In genomic region chr1:159009704-159010361, GRCh38 we compare ENCODE assay signal across 1 cellular context.
TF ChIP-seq lines count a peak whose summit lies in the region.

IFI16 (plus strand) TSS chr1:159009907; CDS start chr1:159014681, 4,774 bp downstream.

TF ChIP-seq in K562, 482 proteins besides CTCF, POLR2A, EP300 and RAD21 (continued from another document and continues in another):
- TF ChIP-seq, protein P1, sequence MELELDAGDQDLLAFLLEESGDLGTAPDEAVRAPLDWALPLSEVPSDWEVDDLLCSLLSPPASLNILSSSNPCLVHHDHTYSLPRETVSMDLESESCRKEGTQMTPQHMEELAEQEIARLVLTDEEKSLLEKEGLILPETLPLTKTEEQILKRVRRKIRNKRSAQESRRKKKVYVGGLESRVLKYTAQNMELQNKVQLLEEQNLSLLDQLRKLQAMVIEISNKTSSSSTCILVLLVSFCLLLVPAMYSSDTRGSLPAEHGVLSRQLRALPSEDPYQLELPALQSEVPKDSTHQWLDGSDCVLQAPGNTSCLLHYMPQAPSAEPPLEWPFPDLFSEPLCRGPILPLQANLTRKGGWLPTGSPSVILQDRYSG (tag; conservative IDR thresholded peaks at IDR 0.05; ENCODE audit: low read depth) = 0 out of 2 replicates have a peak, but pooled peaks have one; percentile 44
- peak; percentile 69 for TF ChIP-seq DPF2 (IDR thresholded peaks at IDR 0.05)
- no peak for TF ChIP-seq SUPT5H (IDR thresholded peaks at IDR 0.05)
- 0 out of 2 replicates have a peak, but pooled peaks have one; percentile 9 for TF ChIP-seq TCFL5 (CRISPR knock-in tag; conservative IDR thresholded peaks at IDR 0.05)
- no peak for TF ChIP-seq ETS2 (tag; IDR thresholded peaks at IDR 0.05; ENCODE audit: borderline replicate concordance, poor library complexity, severe bottlenecking)
- peak; percentile 98 for TF ChIP-seq HMBOX1 (IDR thresholded peaks at IDR 0.05)
- peak; percentile 98 for TF ChIP-seq HMG20A (CRISPR knock-in tag; conservative IDR thresholded peaks at IDR 0.05)
- no peak for TF ChIP-seq ZNF232 (CRISPR knock-in tag; IDR thresholded peaks at IDR 0.05)
- no peak for TF ChIP-seq ZSCAN29 (IDR thresholded peaks at IDR 0.05)
- peak; percentile 53 for TF ChIP-seq HDAC3 (IDR thresholded peaks at IDR 0.05; ENCODE audit: borderline replicate concordance, partially characterized antibody)
- TF ChIP-seq RBM17 (IDR thresholded peaks at IDR 0.05; ENCODE audit: borderline replicate concordance, low read depth, low read length) = no peak
- TF ChIP-seq DACH1 (IDR thresholded peaks at IDR 0.05; ENCODE audit: partially characterized antibody) = peak; percentile 26
- TF ChIP-seq TEAD2 (tag; IDR thresholded peaks at IDR 0.05) = no peak; the same call in 1 of the 2 replicates
- TF ChIP-seq HDAC2 (IDR thresholded peaks at IDR 0.05) = peak; percentile 96
- peak; percentile 67 for TF ChIP-seq ETV1 (tag; conservative IDR thresholded peaks at IDR 0.05; ENCODE audit: low read depth)
- TF ChIP-seq OTX1 (CRISPR knock-in tag; IDR thresholded peaks at IDR 0.05) = 0 out of 2 replicates have a peak, but pooled peaks have one; percentile 17
- no peak for TF ChIP-seq E2F5 (CRISPR knock-in tag; IDR thresholded peaks at IDR 0.05)
- no peak for TF ChIP-seq KLF6 (CRISPR knock-in tag; IDR thresholded peaks at IDR 0.05; ENCODE audit: borderline replicate concordance)
- peak; percentile 68; the same call in 1 of the 2 replicates for TF ChIP-seq MTA1 (IDR thresholded peaks at IDR 0.05; ENCODE audit: borderline replicate concordance)
- peak; percentile 37 for TF ChIP-seq CBFA2T2 (conservative IDR thresholded peaks at IDR 0.05)
- TF ChIP-seq KLF13 (tag; IDR thresholded peaks at IDR 0.05; ENCODE audit: borderline replicate concordance, low read depth) = no peak
- TF ChIP-seq ARID1B (IDR thresholded peaks at IDR 0.05) = peak; percentile 73
- TF ChIP-seq RBM25 (IDR thresholded peaks at IDR 0.05; ENCODE audit: low read depth, low read length, severe bottlenecking) = no peak
- peak in 1 of 2 experiments; percentile 74; a peak in 1 of 4 replicates for TF ChIP-seq MLLT1 (IDR thresholded peaks at IDR 0.05)
- peak; percentile 72 for TF ChIP-seq ATF7 (IDR thresholded peaks at IDR 0.05)
- TF ChIP-seq VEZF1 (CRISPR knock-in tag; IDR thresholded peaks at IDR 0.05) = peak; percentile 97
- TF ChIP-seq ZNF644 (tag; IDR thresholded peaks at IDR 0.05; ENCODE audit: low read depth) = peak; percentile 82
- TF ChIP-seq, protein P2, sequence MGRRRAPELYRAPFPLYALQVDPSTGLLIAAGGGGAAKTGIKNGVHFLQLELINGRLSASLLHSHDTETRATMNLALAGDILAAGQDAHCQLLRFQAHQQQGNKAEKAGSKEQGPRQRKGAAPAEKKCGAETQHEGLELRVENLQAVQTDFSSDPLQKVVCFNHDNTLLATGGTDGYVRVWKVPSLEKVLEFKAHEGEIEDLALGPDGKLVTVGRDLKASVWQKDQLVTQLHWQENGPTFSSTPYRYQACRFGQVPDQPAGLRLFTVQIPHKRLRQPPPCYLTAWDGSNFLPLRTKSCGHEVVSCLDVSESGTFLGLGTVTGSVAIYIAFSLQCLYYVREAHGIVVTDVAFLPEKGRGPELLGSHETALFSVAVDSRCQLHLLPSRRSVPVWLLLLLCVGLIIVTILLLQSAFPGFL (CRISPR knock-in tag; IDR thresholded peaks at IDR 0.05) = no peak
- TF ChIP-seq FOSL1 (tag; conservative IDR thresholded peaks at IDR 0.05) = peak; percentile 97
- peak; percentile 75; the same call in 1 of the 2 replicates for TF ChIP-seq BACH1 (tag; IDR thresholded peaks at IDR 0.05)
- peak in 1 of 2 experiments; percentile 100; a peak in 2 of 4 replicates for TF ChIP-seq RCOR1 (IDR thresholded peaks at IDR 0.05; ENCODE audit: borderline replicate concordance in 1 of 2, low read depth in 2 of 2, low read length in 2 of 2)
- TF ChIP-seq CHD2 (IDR thresholded peaks at IDR 0.05; ENCODE audit: low read depth, low read length) = no peak
- peak; percentile 75; the same call in 1 of the 2 replicates for TF ChIP-seq STAT5A (IDR thresholded peaks at IDR 0.05; ENCODE audit: borderline replicate concordance, low read length)
- peak; percentile 71; the same call in 1 of the 2 replicates for TF ChIP-seq SMARCA4 (IDR thresholded peaks at IDR 0.05)
- TF ChIP-seq XRCC3 (IDR thresholded peaks at IDR 0.05) = no peak
- TF ChIP-seq RBM14 (IDR thresholded peaks at IDR 0.05; ENCODE audit: borderline replicate concordance, insufficient read depth, low read depth, low read length) = no peak
- peak; percentile 41; the same call in 1 of the 2 replicates for TF ChIP-seq ZNF239 (CRISPR knock-in tag; IDR thresholded peaks at IDR 0.05)
- no peak for TF ChIP-seq ZNF785 (CRISPR knock-in tag; IDR thresholded peaks at IDR 0.05)
- TF ChIP-seq PHF21A (IDR thresholded peaks at IDR 0.05; ENCODE audit: borderline replicate concordance, low read depth) = no peak
- TF ChIP-seq ZKSCAN8 (CRISPR knock-in tag; IDR thresholded peaks at IDR 0.05) = 0 out of 2 replicates have a peak, but pooled peaks have one; percentile 38
- TF ChIP-seq, protein P3, sequence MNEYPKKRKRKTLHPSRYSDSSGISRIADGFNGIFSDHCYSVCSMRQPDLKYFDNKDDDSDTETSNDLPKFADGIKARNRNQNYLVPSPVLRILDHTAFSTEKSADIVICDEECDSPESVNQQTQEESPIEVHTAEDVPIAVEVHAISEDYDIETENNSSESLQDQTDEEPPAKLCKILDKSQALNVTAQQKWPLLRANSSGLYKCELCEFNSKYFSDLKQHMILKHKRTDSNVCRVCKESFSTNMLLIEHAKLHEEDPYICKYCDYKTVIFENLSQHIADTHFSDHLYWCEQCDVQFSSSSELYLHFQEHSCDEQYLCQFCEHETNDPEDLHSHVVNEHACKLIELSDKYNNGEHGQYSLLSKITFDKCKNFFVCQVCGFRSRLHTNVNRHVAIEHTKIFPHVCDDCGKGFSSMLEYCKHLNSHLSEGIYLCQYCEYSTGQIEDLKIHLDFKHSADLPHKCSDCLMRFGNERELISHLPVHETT (CRISPR knock-in tag; conservative IDR thresholded peaks at IDR 0.05 in 1 of 2, IDR thresholded peaks at IDR 0.05 in 1 of 2) = peak in 1 of 2 experiments; percentile 68; a peak in 2 of 4 replicates
- peak; percentile 73; the same call in 1 of the 2 replicates for TF ChIP-seq SMARCE1 (IDR thresholded peaks at IDR 0.05)
- TF ChIP-seq, protein P4, sequence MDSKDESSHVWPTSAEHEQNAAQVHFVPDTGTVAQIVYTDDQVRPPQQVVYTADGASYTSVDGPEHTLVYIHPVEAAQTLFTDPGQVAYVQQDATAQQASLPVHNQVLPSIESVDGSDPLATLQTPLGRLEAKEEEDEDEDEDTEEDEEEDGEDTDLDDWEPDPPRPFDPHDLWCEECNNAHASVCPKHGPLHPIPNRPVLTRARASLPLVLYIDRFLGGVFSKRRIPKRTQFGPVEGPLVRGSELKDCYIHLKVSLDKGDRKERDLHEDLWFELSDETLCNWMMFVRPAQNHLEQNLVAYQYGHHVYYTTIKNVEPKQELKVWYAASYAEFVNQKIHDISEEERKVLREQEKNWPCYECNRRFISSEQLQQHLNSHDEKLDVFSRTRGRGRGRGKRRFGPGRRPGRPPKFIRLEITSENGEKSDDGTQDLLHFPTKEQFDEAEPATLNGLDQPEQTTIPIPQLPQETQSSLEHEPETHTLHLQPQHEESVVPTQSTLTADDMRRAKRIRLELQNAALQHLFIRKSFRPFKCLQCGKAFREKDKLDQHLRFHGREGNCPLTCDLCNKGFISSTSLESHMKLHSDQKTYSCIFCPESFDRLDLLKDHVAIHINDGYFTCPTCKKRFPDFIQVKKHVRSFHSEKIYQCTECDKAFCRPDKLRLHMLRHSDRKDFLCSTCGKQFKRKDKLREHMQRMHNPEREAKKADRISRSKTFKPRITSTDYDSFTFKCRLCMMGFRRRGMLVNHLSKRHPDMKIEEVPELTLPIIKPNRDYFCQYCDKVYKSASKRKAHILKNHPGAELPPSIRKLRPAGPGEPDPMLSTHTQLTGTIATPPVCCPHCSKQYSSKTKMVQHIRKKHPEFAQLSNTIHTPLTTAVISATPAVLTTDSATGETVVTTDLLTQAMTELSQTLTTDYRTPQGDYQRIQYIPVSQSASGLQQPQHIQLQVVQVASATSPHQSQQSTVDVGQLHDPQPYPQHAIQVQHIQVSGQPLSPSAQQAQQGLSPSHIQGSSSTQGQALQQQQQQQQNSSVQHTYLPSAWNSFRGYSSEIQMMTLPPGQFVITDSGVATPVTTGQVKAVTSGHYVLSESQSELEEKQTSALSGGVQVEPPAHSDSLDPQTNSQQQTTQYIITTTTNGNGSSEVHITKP (IDR thresholded peaks at IDR 0.05; ENCODE audit: partially characterized antibody) = no peak
- TF ChIP-seq NR1H2 (CRISPR knock-in tag; IDR thresholded peaks at IDR 0.05) = no peak
- TF ChIP-seq SRSF3 (IDR thresholded peaks at IDR 0.05; ENCODE audit: insufficient read depth, low read length) = no peak
- TF ChIP-seq SMARCC2 (IDR thresholded peaks at IDR 0.05; ENCODE audit: low read depth) = peak; percentile 57; the same call in 1 of the 2 replicates
- peak; percentile 73 for TF ChIP-seq ZNF175 (CRISPR knock-in tag; IDR thresholded peaks at IDR 0.05; ENCODE audit: low read depth)
- TF ChIP-seq, protein P5, sequence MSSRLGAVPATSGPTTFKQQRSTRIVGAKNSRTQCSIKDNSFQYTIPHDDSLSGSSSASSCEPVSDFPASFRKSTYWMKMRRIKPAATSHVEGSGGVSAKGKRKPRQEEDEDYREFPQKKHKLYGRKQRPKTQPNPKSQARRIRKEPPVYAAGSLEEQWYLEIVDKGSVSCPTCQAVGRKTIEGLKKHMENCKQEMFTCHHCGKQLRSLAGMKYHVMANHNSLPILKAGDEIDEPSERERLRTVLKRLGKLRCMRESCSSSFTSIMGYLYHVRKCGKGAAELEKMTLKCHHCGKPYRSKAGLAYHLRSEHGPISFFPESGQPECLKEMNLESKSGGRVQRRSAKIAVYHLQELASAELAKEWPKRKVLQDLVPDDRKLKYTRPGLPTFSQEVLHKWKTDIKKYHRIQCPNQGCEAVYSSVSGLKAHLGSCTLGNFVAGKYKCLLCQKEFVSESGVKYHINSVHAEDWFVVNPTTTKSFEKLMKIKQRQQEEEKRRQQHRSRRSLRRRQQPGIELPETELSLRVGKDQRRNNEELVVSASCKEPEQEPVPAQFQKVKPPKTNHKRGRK (tag; IDR thresholded peaks at IDR 0.05) = no peak
- peak; percentile 72 for TF ChIP-seq ATF3 (IDR thresholded peaks at IDR 0.05)
- no peak for TF ChIP-seq ATF3 (CRISPR knock-in tag; conservative IDR thresholded peaks at IDR 0.05)
